10 cellular contexts compared by ENCODE assay signal in the genomic region with DNA sequence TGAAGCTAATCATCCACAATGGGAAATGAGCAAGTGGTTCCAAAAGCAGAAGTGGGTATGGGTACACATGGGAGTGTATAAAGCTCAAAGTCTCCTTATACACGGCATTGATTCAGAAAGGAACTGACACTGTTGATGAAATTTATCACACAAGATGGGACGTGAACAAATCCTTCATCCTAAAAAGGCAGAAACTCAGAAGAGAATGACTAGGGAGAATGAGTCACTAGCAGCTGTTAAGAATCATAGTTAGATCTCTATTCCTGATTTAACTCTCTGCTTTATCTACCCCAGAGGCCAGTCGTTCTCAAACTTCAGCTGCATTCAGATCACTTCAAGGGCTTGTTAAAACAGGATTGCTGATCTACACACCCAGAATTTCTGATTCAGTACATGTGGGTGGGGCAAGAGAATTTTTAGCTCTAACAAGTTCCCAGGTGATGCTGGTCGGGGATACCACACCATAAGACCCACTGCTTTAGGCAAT.
DNase-seq lines count a peak whose midpoint lies in the region; ATAC-seq and TF ChIP-seq lines count a peak whose summit lies in the region.
"Had no signal": no experiment of that assay in that cellular context is flagged by ENCODE, and none has a peak within 500 bp of the region (broad histone marks: within the 10 kb centered on the region; RNA-seq: fewer than 3 reads in every experiment).

No MANE protein-coding gene starts in this region.

- WGBS in tibial nerve, 2 donors, result 25 to 27% methylated on average over 4 of the region's 4 CpGs

- no peaks in the 10 kb centered on the region for H3K9me3 Mint-ChIP-seq in activated T-cell treated with anti-CD3 and anti-CD28 coated beads, Interleukin-2, amount 50 U/mL, for 24 hours
- H3K9me3 Mint-ChIP-seq: neural crest cell had no signal

- H3K4me3 Mint-ChIP-seq in activated T-cell treated with anti-CD3 and anti-CD28 coated beads, Interleukin-2, amount 50 U/mL, for 24 hours, result no peak overlapping the region
- H3K4me3 Mint-ChIP-seq: neural crest cell had no signal

- no peak overlapping the region for H3K4me3 ChIP-seq in tibial nerve

- TF ChIP-seq EP300 in tibial nerve (IDR thresholded peaks at IDR 0.05), result no peak

- TF ChIP-seq CTCF in tibial nerve (IDR thresholded peaks at IDR 0.05), result no peak

- TF ChIP-seq POLR2A in tibial nerve (IDR thresholded peaks at IDR 0.05), result no peak

- peaks cover 0 to 55% (median 28%) of the 10 kb centered on the region in 4 donors for H3K4me1 ChIP-seq in tibial nerve

- H3K9me3 ChIP-seq in tibial nerve, result no peaks in the 10 kb centered on the region

- peak overlapping the region; percentile 48 to 95 (median 72) for H3K27ac ChIP-seq in tibial nerve
- H3K27ac ChIP-seq in substantia nigra (ENCODE audit: low read depth, low read length, poor library complexity, severe bottlenecking), result no peak overlapping the region

- H3K36me3 ChIP-seq in tibial nerve, result no peaks in the 10 kb centered on the region

- H3K27ac Mint-ChIP-seq in activated T-cell treated with anti-CD3 and anti-CD28 coated beads, Interleukin-2, amount 50 U/mL, for 24 hours, result peak overlapping the region; percentile 82

- no peaks in the 10 kb centered on the region for H3K27me3 Mint-ChIP-seq in activated T-cell treated with anti-CD3 and anti-CD28 coated beads, Interleukin-2, amount 50 U/mL, for 24 hours

- no peak for DNase-seq in activated T-cell treated with anti-CD3 and anti-CD28 coated beads, Interleukin-2, amount 50 U/mL, for 24 hours
- no peak for DNase-seq in activated T-cell treated with anti-CD3 and anti-CD28 coated beads for 4 hours
- DNase-seq in hepatic stellate cell (ENCODE audit: low spot score), result peak; percentile 50
- no peak for DNase-seq in tibial nerve (ENCODE audit: low spot score in 2 of 2)
- DNase-seq in HT-29 (ENCODE audit: low spot score), result no peak
- no peak for DNase-seq in substantia nigra (lab: John Stamatoyannopoulos, UW)
- DNase-seq in NCI-H345 (lab: John Stamatoyannopoulos, UW), result no peak
- DNase-seq: DND-41 had no signal

- peak; percentile 87 for ATAC-seq in SK-N-SH treated with all-trans-retinoic acid at 6 μM for 48 hours

- no peaks in the 10 kb centered on the region for H3K27me3 ChIP-seq in tibial nerve

- peaks cover 21% of the 10 kb centered on the region for H3K4me1 Mint-ChIP-seq in activated T-cell treated with anti-CD3 and anti-CD28 coated beads, Interleukin-2, amount 50 U/mL, for 24 hours (ENCODE audit: low read depth)

- peaks cover 1% of the 10 kb centered on the region for H3K36me3 Mint-ChIP-seq in activated T-cell treated with anti-CD3 and anti-CD28 coated beads, Interleukin-2, amount 50 U/mL, for 24 hours (ENCODE audit: low read depth)

TF ChIP-seq in SK-N-SH treated with all-trans-retinoic acid at 6 μM for 48 hours, 23 proteins besides CTCF, POLR2A, EP300 and RAD21:
- TF ChIP-seq, protein P1, sequence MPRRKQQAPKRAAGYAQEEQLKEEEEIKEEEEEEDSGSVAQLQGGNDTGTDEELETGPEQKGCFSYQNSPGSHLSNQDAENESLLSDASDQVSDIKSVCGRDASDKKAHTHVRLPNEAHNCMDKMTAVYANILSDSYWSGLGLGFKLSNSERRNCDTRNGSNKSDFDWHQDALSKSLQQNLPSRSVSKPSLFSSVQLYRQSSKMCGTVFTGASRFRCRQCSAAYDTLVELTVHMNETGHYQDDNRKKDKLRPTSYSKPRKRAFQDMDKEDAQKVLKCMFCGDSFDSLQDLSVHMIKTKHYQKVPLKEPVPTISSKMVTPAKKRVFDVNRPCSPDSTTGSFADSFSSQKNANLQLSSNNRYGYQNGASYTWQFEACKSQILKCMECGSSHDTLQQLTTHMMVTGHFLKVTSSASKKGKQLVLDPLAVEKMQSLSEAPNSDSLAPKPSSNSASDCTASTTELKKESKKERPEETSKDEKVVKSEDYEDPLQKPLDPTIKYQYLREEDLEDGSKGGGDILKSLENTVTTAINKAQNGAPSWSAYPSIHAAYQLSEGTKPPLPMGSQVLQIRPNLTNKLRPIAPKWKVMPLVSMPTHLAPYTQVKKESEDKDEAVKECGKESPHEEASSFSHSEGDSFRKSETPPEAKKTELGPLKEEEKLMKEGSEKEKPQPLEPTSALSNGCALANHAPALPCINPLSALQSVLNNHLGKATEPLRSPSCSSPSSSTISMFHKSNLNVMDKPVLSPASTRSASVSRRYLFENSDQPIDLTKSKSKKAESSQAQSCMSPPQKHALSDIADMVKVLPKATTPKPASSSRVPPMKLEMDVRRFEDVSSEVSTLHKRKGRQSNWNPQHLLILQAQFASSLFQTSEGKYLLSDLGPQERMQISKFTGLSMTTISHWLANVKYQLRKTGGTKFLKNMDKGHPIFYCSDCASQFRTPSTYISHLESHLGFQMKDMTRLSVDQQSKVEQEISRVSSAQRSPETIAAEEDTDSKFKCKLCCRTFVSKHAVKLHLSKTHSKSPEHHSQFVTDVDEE (CRISPR knock-in tag; IDR thresholded peaks at IDR 0.05), result no peak
- TF ChIP-seq SNAI2 (CRISPR knock-in tag; IDR thresholded peaks at IDR 0.05), result no peak
- peak; percentile 44; the same call in 1 of the 2 replicates for TF ChIP-seq ZC3H10 (CRISPR knock-in tag; IDR thresholded peaks at IDR 0.05)
